In the genomic region with DNA sequence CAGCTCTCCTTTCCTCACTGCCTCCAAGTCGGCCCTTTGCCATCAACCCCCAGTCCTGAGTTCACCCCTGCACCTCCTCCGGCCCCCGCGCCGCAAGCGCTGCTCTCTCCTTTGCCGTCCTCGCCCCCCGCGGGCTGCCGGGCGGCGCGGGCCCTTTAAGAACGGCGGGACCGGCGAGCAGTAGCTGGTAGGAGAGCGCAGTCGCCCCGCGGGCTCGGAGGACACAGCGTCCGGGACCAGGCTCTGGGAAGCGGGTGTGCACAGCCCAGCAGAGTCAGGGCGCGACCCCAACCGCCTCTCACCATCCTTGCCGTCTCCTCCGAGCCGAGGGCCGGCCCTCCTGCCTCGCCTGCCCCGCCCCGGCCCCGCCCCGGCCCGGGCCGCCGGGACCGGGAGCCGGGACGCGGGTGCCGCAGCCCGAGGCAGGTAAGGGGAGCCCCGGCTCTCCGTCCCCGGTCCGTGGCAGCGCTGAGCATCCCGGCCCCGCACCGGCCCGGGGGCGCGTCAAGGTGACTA, we compare ENCODE assay signal across 1 cellular context.
A peak's percentile ranks its signal among the peaks of the same experiment; 100 is the strongest.
TF ChIP-seq lines count a peak whose summit lies in the region.

A gene (plus strand): TSS at position 198 of the 516 bp plus-strand sequence. CDS start 914 bp downstream, outside the sequence.

TF ChIP-seq in K562, 482 proteins besides CTCF, POLR2A, EP300 and RAD21 (continued from another document):
- TF ChIP-seq, protein P1, sequence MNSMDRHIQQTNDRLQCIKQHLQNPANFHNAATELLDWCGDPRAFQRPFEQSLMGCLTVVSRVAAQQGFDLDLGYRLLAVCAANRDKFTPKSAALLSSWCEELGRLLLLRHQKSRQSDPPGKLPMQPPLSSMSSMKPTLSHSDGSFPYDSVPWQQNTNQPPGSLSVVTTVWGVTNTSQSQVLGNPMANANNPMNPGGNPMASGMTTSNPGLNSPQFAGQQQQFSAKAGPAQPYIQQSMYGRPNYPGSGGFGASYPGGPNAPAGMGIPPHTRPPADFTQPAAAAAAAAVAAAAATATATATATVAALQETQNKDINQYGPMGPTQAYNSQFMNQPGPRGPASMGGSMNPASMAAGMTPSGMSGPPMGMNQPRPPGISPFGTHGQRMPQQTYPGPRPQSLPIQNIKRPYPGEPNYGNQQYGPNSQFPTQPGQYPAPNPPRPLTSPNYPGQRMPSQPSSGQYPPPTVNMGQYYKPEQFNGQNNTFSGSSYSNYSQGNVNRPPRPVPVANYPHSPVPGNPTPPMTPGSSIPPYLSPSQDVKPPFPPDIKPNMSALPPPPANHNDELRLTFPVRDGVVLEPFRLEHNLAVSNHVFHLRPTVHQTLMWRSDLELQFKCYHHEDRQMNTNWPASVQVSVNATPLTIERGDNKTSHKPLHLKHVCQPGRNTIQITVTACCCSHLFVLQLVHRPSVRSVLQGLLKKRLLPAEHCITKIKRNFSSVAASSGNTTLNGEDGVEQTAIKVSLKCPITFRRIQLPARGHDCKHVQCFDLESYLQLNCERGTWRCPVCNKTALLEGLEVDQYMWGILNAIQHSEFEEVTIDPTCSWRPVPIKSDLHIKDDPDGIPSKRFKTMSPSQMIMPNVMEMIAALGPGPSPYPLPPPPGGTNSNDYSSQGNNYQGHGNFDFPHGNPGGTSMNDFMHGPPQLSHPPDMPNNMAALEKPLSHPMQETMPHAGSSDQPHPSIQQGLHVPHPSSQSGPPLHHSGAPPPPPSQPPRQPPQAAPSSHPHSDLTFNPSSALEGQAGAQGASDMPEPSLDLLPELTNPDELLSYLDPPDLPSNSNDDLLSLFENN (IDR thresholded peaks at IDR 0.05; ENCODE audit: low read depth in 2 of 2, low read length in 2 of 2): no peak
- 0 out of 2 replicates have a peak, but pooled peaks have one; percentile 18 for TF ChIP-seq RB1 (IDR thresholded peaks at IDR 0.05; ENCODE audit: low read depth)
- 0 out of 2 replicates have a peak, but pooled peaks have one; percentile 33 for TF ChIP-seq GATAD2B (IDR thresholded peaks at IDR 0.05; ENCODE audit: borderline replicate concordance)
